23 cellular contexts compared by ENCODE assay signal in genomic region chr2:48901015-48901343, GRCh38.
"Had no signal": no experiment of that assay in that cellular context is flagged by ENCODE, and none has a peak within 500 bp of the region (broad histone marks: within the 10 kb centered on the region; RNA-seq: fewer than 3 reads in every experiment).

No MANE protein-coding gene starts in this region.

- H3K27me3 ChIP-seq: esophagus squamous epithelium, gastroesophageal sphincter, hepatocyte, right lobe of liver, testis, tibial nerve, upper lobe of right lung, vagina had no signal

- DNase-seq: cortex of kidney; effector memory CD4-positive, alpha-beta T cell; esophagus squamous epithelium; kidney; left cardiac atrium; left ventricle myocardium inferior; lower lobe of right lung; mesenchymal stem cell; naive thymus-derived CD4-positive, alpha-beta T cell; nephron progenitor cell; psoas muscle; right lobe of liver; stimulated activated CD4-positive, alpha-beta T cell treated with anti-CD3 and anti-CD28 coated beads, Interleukin-2, amount 100 ng/mL, for 24 hours; stimulated activated CD4-positive, alpha-beta T cell treated with anti-CD3 and anti-CD28 coated beads, Interleukin-4, amount 100 ng/mL, for 4 hours; stimulated activated naive B cell treated with anti-CD40 and anti-IgM and Interleukin-4, amounts not matched to agents 10 μg/mL and 1 μg/mL and 100 μg/mL, for 72 hours; stimulated activated naive CD8-positive, alpha-beta T cell treated with anti-CD3 and anti-CD28 coated beads, Interleukin-15, amount 100 ng/mL, for 72 hours; testis; upper lobe of right lung had no signal

- H3K36me3 ChIP-seq: esophagus squamous epithelium, gastroesophageal sphincter, left ventricle myocardium inferior, lower lobe of right lung, right lobe of liver, tibial nerve, upper lobe of right lung, vagina had no signal

- H3K4me3 Mint-ChIP-seq: naive thymus-derived CD4-positive, alpha-beta T cell; nephron progenitor cell; stimulated activated naive B cell treated with anti-CD40 and anti-IgM and Interleukin-4, amounts not matched to agents 10 μg/mL and 1 μg/mL and 100 μg/mL, for 72 hours; stimulated activated naive CD8-positive, alpha-beta T cell treated with anti-CD3 and anti-CD28 coated beads, Interleukin-15, amount 100 ng/mL, for 72 hours had no signal

- H3K27ac ChIP-seq: esophagus squamous epithelium, gastroesophageal sphincter, hepatocyte, left ventricle myocardium inferior, lower lobe of right lung, psoas muscle, right lobe of liver, testis, tibial nerve, upper lobe of right lung, vagina had no signal

- H3K27me3 Mint-ChIP-seq: stimulated activated naive CD8-positive, alpha-beta T cell treated with anti-CD3 and anti-CD28 coated beads, Interleukin-15, amount 100 ng/mL, for 72 hours had no signal

- H3K4me1 ChIP-seq: esophagus squamous epithelium, gastroesophageal sphincter, left ventricle myocardium inferior, lower lobe of right lung, psoas muscle, right lobe of liver, testis, upper lobe of right lung, vagina had no signal

- H3K36me3 Mint-ChIP-seq: naive thymus-derived CD4-positive, alpha-beta T cell; stimulated activated naive B cell treated with anti-CD40 and anti-IgM and Interleukin-4, amounts not matched to agents 10 μg/mL and 1 μg/mL and 100 μg/mL, for 72 hours had no signal

- H3K4me3 ChIP-seq: esophagus squamous epithelium, gastroesophageal sphincter, hepatocyte, left ventricle myocardium inferior, lower lobe of right lung, psoas muscle, right lobe of liver, skin epidermis, testis, tibial nerve, upper lobe of right lung, vagina had no signal

- H3K27ac Mint-ChIP-seq: naive thymus-derived CD4-positive, alpha-beta T cell; nephron progenitor cell; stimulated activated naive B cell treated with anti-CD40 and anti-IgM and Interleukin-4, amounts not matched to agents 10 μg/mL and 1 μg/mL and 100 μg/mL, for 72 hours; stimulated activated naive CD8-positive, alpha-beta T cell treated with anti-CD3 and anti-CD28 coated beads, Interleukin-15, amount 100 ng/mL, for 72 hours had no signal

- H3K4me2 ChIP-seq: hepatocyte had no signal

- H3K4me1 Mint-ChIP-seq: naive thymus-derived CD4-positive, alpha-beta T cell; stimulated activated naive B cell treated with anti-CD40 and anti-IgM and Interleukin-4, amounts not matched to agents 10 μg/mL and 1 μg/mL and 100 μg/mL, for 72 hours; stimulated activated naive CD8-positive, alpha-beta T cell treated with anti-CD3 and anti-CD28 coated beads, Interleukin-15, amount 100 ng/mL, for 72 hours had no signal

- ATAC-seq: gastroesophageal sphincter; left cardiac atrium; lower lobe of right lung; naive thymus-derived CD4-positive, alpha-beta T cell; psoas muscle; right lobe of liver; stimulated activated naive B cell treated with anti-CD40 and anti-IgM and Interleukin-4, amounts not matched to agents 10 μg/mL and 1 μg/mL and 100 μg/mL, for 72 hours; stimulated activated naive CD8-positive, alpha-beta T cell treated with anti-CD3 and anti-CD28 coated beads, Interleukin-15, amount 100 ng/mL, for 72 hours; upper lobe of right lung had no signal

- H2AFZ ChIP-seq: hepatocyte had no signal

- H3K9me3 ChIP-seq: esophagus squamous epithelium, gastroesophageal sphincter, left ventricle myocardium inferior, lower lobe of right lung, psoas muscle, right lobe of liver, testis, tibial nerve, upper lobe of right lung, vagina had no signal
